14 cellular contexts compared by ENCODE assay signal in the genomic region with DNA sequence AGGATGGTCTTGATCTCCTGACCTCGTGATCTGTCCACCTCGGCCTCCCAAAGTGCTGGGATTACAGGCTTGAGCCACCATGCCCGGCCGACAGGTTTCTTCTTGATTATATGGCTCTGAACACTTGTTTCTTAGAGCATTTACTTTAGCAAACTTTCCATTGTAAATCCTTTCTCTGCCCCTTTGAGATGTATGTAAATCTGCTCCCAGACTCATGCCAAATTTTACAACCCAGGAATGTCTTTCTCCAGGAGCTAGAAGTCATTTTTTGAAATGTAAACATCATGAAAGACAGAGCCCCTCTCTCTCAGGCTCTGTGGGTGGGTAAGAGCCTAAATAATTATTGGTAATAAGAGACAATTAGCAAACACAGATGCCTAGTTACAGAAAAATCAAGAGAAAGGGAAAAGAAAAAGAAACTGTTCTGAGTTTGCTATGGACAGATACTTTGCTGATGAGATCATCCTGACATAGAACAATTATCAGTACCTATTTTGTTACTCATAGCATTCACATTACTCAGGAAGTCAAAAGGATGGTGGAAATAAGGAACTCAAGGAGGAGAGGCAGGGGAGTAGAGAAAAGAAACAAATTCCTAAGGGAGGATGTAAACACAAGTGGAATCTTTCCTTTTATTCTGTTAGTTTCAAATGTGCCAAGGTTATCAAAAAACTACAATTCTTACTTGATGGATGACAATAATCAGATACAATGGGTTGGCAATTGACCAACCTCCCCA.
DNase-seq lines count a peak whose midpoint lies in the region; ATAC-seq and TF ChIP-seq lines count a peak whose summit lies in the region.
"Had no signal": no experiment of that assay in that cellular context is flagged by ENCODE, and none has a peak within 500 bp of the region (broad histone marks: within the 10 kb centered on the region; RNA-seq: fewer than 3 reads in every experiment).

No MANE protein-coding gene starts in this region.

- no peak overlapping the region for H2AFZ ChIP-seq in GM23338

- DNase-seq in GM23338 (ENCODE audit: low spot score): peak; percentile 7
- no peak for DNase-seq in WTC11 (ENCODE audit: low spot score)
- peak; percentile 61 for DNase-seq in fibroblast of villous mesenchyme (ENCODE audit: low read depth)
- no peak for DNase-seq in activated CD4-positive, alpha-beta T cell treated with anti-CD3 and anti-CD28 coated beads, Interleukin-2, amount 50 U/mL, for 1 hour
- no peak for DNase-seq in stomach
- DNase-seq: activated naive CD8-positive, alpha-beta T cell treated with anti-CD3 and anti-CD28 coated beads, Interleukin-2, amount 10 ng/mL, durations not matched to agents 7 days and 5 days; immature natural killer cell; NCI-H2171 treated with DMSO at 0.1 percent for 48 hours; nephron progenitor cell; stimulated activated CD4-positive, alpha-beta T cell treated with anti-CD3 and anti-CD28 coated beads, Interleukin-1b, Interleukin-23, amount 100 ng/mL, for 48 hours had no signal

- POLR2A ChIA-PET in WTC11 (lab: Charles Lee): no interaction called here

- peaks cover 9% of the 10 kb centered on the region for H3K9me2 ChIP-seq in GM23338 (ENCODE audit: insufficient read depth)

- H3K27ac ChIP-seq in GM23338 (ENCODE audit: low read depth) (peak overlapping the region; percentile 9; the same call in 1 of the 2 replicates), stomach (no peak overlapping the region)

- H3K36me3 Mint-ChIP-seq in GM23338 (ENCODE audit: low read depth) (no peaks in the 10 kb centered on the region), WTC11 (no peaks in the 10 kb centered on the region)
- no peaks in the 10 kb centered on the region for H3K36me3 Mint-ChIP-seq in activated T-helper 17 cell treated with anti-CD3 and anti-CD28 coated beads, Interleukin-2, amount 50 U/mL, for 72 hours (ENCODE audit: low read depth)
- H3K36me3 Mint-ChIP-seq: activated naive CD8-positive, alpha-beta T cell treated with anti-CD3 and anti-CD28 coated beads, Interleukin-2, amount 10 ng/mL, durations not matched to agents 7 days and 5 days; immature natural killer cell had no signal

- no peaks in the 10 kb centered on the region for H3K27me3 Mint-ChIP-seq in GM23338 (ENCODE audit: insufficient read depth, low read depth, poor library complexity)
- H3K27me3 Mint-ChIP-seq in WTC11 (ENCODE audit: low read depth): no peaks in the 10 kb centered on the region
- no peaks in the 10 kb centered on the region for H3K27me3 Mint-ChIP-seq in activated T-helper 17 cell treated with anti-CD3 and anti-CD28 coated beads, Interleukin-2, amount 50 U/mL, for 72 hours
- H3K27me3 Mint-ChIP-seq: activated naive CD8-positive, alpha-beta T cell treated with anti-CD3 and anti-CD28 coated beads, Interleukin-2, amount 10 ng/mL, durations not matched to agents 7 days and 5 days; stimulated activated naive CD8-positive, alpha-beta T cell treated with anti-CD3 and anti-CD28 coated beads, Interleukin-15, Interleukin-2, amounts not matched to agents 100 ng/mL and 50 ng/mL, for 24 hours had no signal

- H3K9me3 Mint-ChIP-seq in GM23338 (no peaks in the 10 kb centered on the region), WTC11 (peaks cover 13% of the 10 kb centered on the region)
- peaks cover 3% of the 10 kb centered on the region for H3K9me3 Mint-ChIP-seq in activated T-helper 17 cell treated with anti-CD3 and anti-CD28 coated beads, Interleukin-2, amount 50 U/mL, for 72 hours
- H3K9me3 Mint-ChIP-seq: nephron progenitor cell had no signal

- H3K4me2 ChIP-seq in GM23338: no peak overlapping the region
- peak overlapping the region; percentile 79 for H3K4me2 ChIP-seq in skeletal muscle satellite cell (ENCODE audit: low read length)

- intact Hi-C loops in stomach (cut with DNase I; ENCODE audit: low total_unique reads): no loop called here

- H3K4me1 Mint-ChIP-seq in GM23338 (peaks cover 16% of the 10 kb centered on the region), WTC11 (peaks cover 17% of the 10 kb centered on the region)
- H3K4me1 Mint-ChIP-seq in activated T-helper 17 cell treated with anti-CD3 and anti-CD28 coated beads, Interleukin-2, amount 50 U/mL, for 72 hours: no peaks in the 10 kb centered on the region
- H3K4me1 Mint-ChIP-seq: activated naive CD8-positive, alpha-beta T cell treated with anti-CD3 and anti-CD28 coated beads, Interleukin-2, amount 10 ng/mL, durations not matched to agents 7 days and 5 days; immature natural killer cell; nephron progenitor cell had no signal

- peaks cover 4% of the 10 kb centered on the region; the same call in 1 of the 2 replicates for H3K4me1 ChIP-seq in GM23338 (ENCODE audit: insufficient read depth)
- peaks cover 24% of the 10 kb centered on the region for H3K4me1 ChIP-seq in skeletal muscle satellite cell (ENCODE audit: control insufficient read depth, insufficient read depth, low read length)
- H3K4me1 ChIP-seq in stomach: no peaks in the 10 kb centered on the region

- H3K27me3 ChIP-seq in GM23338 (ENCODE audit: insufficient read depth) (no peaks in the 10 kb centered on the region), skeletal muscle satellite cell (ENCODE audit: control insufficient read depth, insufficient read depth, low read length) (no peaks in the 10 kb centered on the region), stomach (no peaks in the 10 kb centered on the region)

- H3K4me3 ChIP-seq in GM23338 (no peak overlapping the region), fibroblast of villous mesenchyme (ENCODE audit: low read depth, low read length) (no peak overlapping the region), skeletal muscle satellite cell (ENCODE audit: low read length) (peak overlapping the region; percentile 5), stomach (no peak overlapping the region)

- H3F3A ChIP-seq in GM23338 (replicated peaks; ENCODE audit: low read depth): no peaks in the 10 kb centered on the region

- no peaks in the 10 kb centered on the region for H4K20me1 ChIP-seq in GM23338 (replicated peaks; ENCODE audit: insufficient read depth)

- H3K36me3 ChIP-seq in GM23338 (ENCODE audit: insufficient read depth): no peaks in the 10 kb centered on the region
- peaks cover 5% of the 10 kb centered on the region for H3K36me3 ChIP-seq in skeletal muscle satellite cell (ENCODE audit: insufficient read depth, low read length)
- H3K36me3 ChIP-seq in stomach: no peaks in the 10 kb centered on the region

- 59 to 79% (median 78%) methylated on average over 4 of the region's 4 CpGs for WGBS in stomach, 5 donors

- ATAC-seq in GM23338: no peak
- no peak; the same call in 1 of the 2 replicates for ATAC-seq in WTC11
- ATAC-seq in activated T-helper 17 cell treated with anti-CD3 and anti-CD28 coated beads, Interleukin-2, amount 50 U/mL, for 72 hours (replicated peaks): no peak
- ATAC-seq in HG03378 (IDR thresholded peaks at IDR 0.05; ENCODE audit: unreplicated experiment): no peak

- TF ChIP-seq EP300 in stomach (IDR thresholded peaks at IDR 0.05): no peak

- H3K4me3 Mint-ChIP-seq in GM23338 (no peak overlapping the region), WTC11 (no peak overlapping the region)
- no peak overlapping the region for H3K4me3 Mint-ChIP-seq in activated T-helper 17 cell treated with anti-CD3 and anti-CD28 coated beads, Interleukin-2, amount 50 U/mL, for 72 hours
- H3K4me3 Mint-ChIP-seq: activated naive CD8-positive, alpha-beta T cell treated with anti-CD3 and anti-CD28 coated beads, Interleukin-2, amount 10 ng/mL, durations not matched to agents 7 days and 5 days; immature natural killer cell; nephron progenitor cell; stimulated activated naive CD8-positive, alpha-beta T cell treated with anti-CD3 and anti-CD28 coated beads, Interleukin-15, Interleukin-2, amounts not matched to agents 100 ng/mL and 50 ng/mL, for 24 hours had no signal

- H3K27ac Mint-ChIP-seq in GM23338: 0 out of 2 replicates have a peak overlapping the region, but pooled peaks have one; percentile 37
- peak overlapping the region; percentile 64; the same call in 1 of the 2 replicates for H3K27ac Mint-ChIP-seq in WTC11
- H3K27ac Mint-ChIP-seq in activated T-helper 17 cell treated with anti-CD3 and anti-CD28 coated beads, Interleukin-2, amount 50 U/mL, for 72 hours: no peak overlapping the region
- H3K27ac Mint-ChIP-seq: activated naive CD8-positive, alpha-beta T cell treated with anti-CD3 and anti-CD28 coated beads, Interleukin-2, amount 10 ng/mL, durations not matched to agents 7 days and 5 days; immature natural killer cell; nephron progenitor cell; stimulated activated naive CD8-positive, alpha-beta T cell treated with anti-CD3 and anti-CD28 coated beads, Interleukin-15, Interleukin-2, amounts not matched to agents 100 ng/mL and 50 ng/mL, for 24 hours had no signal

- H3K9me3 ChIP-seq in skeletal muscle satellite cell (replicated peaks; ENCODE audit: low read length) (no peaks in the 10 kb centered on the region), stomach (no peaks in the 10 kb centered on the region)

- H3K79me2 ChIP-seq in GM23338 (replicated peaks; ENCODE audit: insufficient read depth): no peaks in the 10 kb centered on the region

- no peak for TF ChIP-seq POLR2A in stomach (IDR thresholded peaks at IDR 0.05)

- TF ChIP-seq CTCF in GM23338 (conservative IDR thresholded peaks at IDR 0.05; ENCODE audit: low read depth in 2 of 2): no peak
- TF ChIP-seq CTCF in WTC11 (IDR thresholded peaks at IDR 0.05): no peak
- TF ChIP-seq CTCF in fibroblast of villous mesenchyme (IDR thresholded peaks at IDR 0.05; ENCODE audit: insufficient read depth, low read depth, low read length): no peak
- TF ChIP-seq CTCF in stomach (IDR thresholded peaks at IDR 0.05): no peak

- H3K9ac ChIP-seq in skeletal muscle satellite cell (ENCODE audit: low read depth, low read length): peak overlapping the region; percentile 83

- CTCF ChIA-PET in WTC11 (lab: Charles Lee): no interaction called here

TF ChIP-seq in GM23338, 12 proteins besides CTCF, POLR2A, EP300 and RAD21 (continues in another document):
- no peak for TF ChIP-seq CREB1 (CRISPR knock-in tag; IDR thresholded peaks at IDR 0.05; ENCODE audit: low read depth)
- no peak for TF ChIP-seq ZNF114 (CRISPR knock-in tag; IDR thresholded peaks at IDR 0.05)
- TF ChIP-seq POLR2AphosphoS5 (IDR thresholded peaks at IDR 0.05; ENCODE audit: low read depth): no peak

TF ChIP-seq in WTC11, 78 proteins besides CTCF, POLR2A, EP300 and RAD21 (continues in another document):
- TF ChIP-seq NR2C2 (CRISPR knock-in tag; IDR thresholded peaks at IDR 0.05): no peak
- TF ChIP-seq MLX (CRISPR knock-in tag; IDR thresholded peaks at IDR 0.05): no peak

Comparison
In these comparisons a context has a peak if more than half of its experiments do, and no peak if none do; other contexts are left out.
1. DNase-seq: peak in GM23338 (single experiment) and fibroblast of villous mesenchyme (single experiment); none in WTC11 (single experiment), activated CD4-positive, alpha-beta T cell treated with anti-CD3 and anti-CD28 coated beads, Interleukin-2, amount 50 U/mL, for 1 hour (single experiment) and stomach (single experiment).